In genomic region chr2:145759228-145759940, GRCh38 we compare ENCODE assay signal across 21 cellular contexts.
A peak's percentile ranks its signal among the peaks of the same experiment; 100 is the strongest.
DNase-seq lines count a peak whose midpoint lies in the region; ATAC-seq, FAIRE-seq and TF ChIP-seq lines count a peak whose summit lies in the region.
"Had no signal": no experiment of that assay in that cellular context is flagged by ENCODE, and none has a peak within 500 bp of the region (broad histone marks: within the 10 kb centered on the region; RNA-seq: fewer than 3 reads in every experiment).

No MANE protein-coding gene starts in this region.

- peak; percentile 51 to 66 for DNase-seq in SJSA1 (ENCODE audit: low read depth in 1 of 2, low spot score in 2 of 2)
- no peak for DNase-seq in epithelial cell of proximal tubule (ENCODE audit: low read depth)
- peak; percentile 21 for DNase-seq in neural progenitor cell (ENCODE audit: low spot score)
- DNase-seq in lower leg skin (ENCODE audit: low spot score in 2 of 2): no peak
- DNase-seq in SK-N-DZ (ENCODE audit: low spot score): no peak
- no peak for DNase-seq in kidney
- DNase-seq in midbrain (lab: John Stamatoyannopoulos, UW): no peak
- DNase-seq: CD4-positive, alpha-beta memory T cell; EL; GM23248; NCI-H1092 treated with DMSO at 0.1 percent for 48 hours; NCI-H1694; NCI-H345; Peyer's patch; Right ventricle myocardium superior had no signal

- no peak for FAIRE-seq in kidney (lab: Jason Lieb, UNC)
- FAIRE-seq: GM18507, GM19239 had no signal

- no peak overlapping the region for H3K4me3 Mint-ChIP-seq in neural progenitor cell
- H3K4me3 Mint-ChIP-seq: B cell; CD4-positive, alpha-beta memory T cell had no signal

- peaks cover 4% of the 10 kb centered on the region for H3K27me3 Mint-ChIP-seq in neural progenitor cell (ENCODE audit: insufficient read depth, low read depth)
- H3K27me3 Mint-ChIP-seq: B cell; CD4-positive, alpha-beta memory T cell had no signal

- H3K79me2 ChIP-seq in neural progenitor cell (ENCODE audit: low read depth): no peaks in the 10 kb centered on the region

- H3K36me3 ChIP-seq in SJSA1: no peaks in the 10 kb centered on the region
- no peaks in the 10 kb centered on the region for H3K36me3 ChIP-seq in neural progenitor cell
- H3K36me3 ChIP-seq in kidney (ENCODE audit: control insufficient read depth in 1 of 2, insufficient read depth in 2 of 2, low read length in 2 of 2): no peaks in the 10 kb centered on the region
- H3K36me3 ChIP-seq: Peyer's patch had no signal

- no peaks in the 10 kb centered on the region for H3K9me3 Mint-ChIP-seq in neural progenitor cell

- H3K4me3 ChIP-seq in SJSA1 (no peak overlapping the region), epithelial cell of proximal tubule (ENCODE audit: low read depth, low read length) (no peak overlapping the region), neural progenitor cell (no peak overlapping the region), lower leg skin (ENCODE audit: low read depth, poor library complexity, severe bottlenecking) (no peak overlapping the region), kidney (ENCODE audit: low read length in 2 of 2) (no peak overlapping the region)
- H3K4me3 ChIP-seq: GM23248, Peyer's patch had no signal

- no peak for TF ChIP-seq POLR2A in lower leg skin (IDR thresholded peaks at IDR 0.05)

- peak overlapping the region; percentile 26 for H2AFZ ChIP-seq in neural progenitor cell (replicated peaks)
- H2AFZ ChIP-seq: GM23248 had no signal

- H3F3A ChIP-seq in neural progenitor cell (ENCODE audit: low read depth): no peaks in the 10 kb centered on the region

- no peaks in the 10 kb centered on the region for H3K27me3 ChIP-seq in SJSA1 (replicated peaks)
- no peaks in the 10 kb centered on the region for H3K27me3 ChIP-seq in neural progenitor cell
- H3K27me3 ChIP-seq: Peyer's patch had no signal

- no peak overlapping the region for H3K9ac ChIP-seq in neural progenitor cell
- H3K9ac ChIP-seq in kidney (ENCODE audit: low read length in 2 of 2): no peak overlapping the region
- H3K9ac ChIP-seq: KMS-11 had no signal

- no peaks in the 10 kb centered on the region for H4K20me1 ChIP-seq in neural progenitor cell (ENCODE audit: low read depth)

- WGBS in lower leg skin, 2 donors: 52 to 83% methylated on average over 3 of the region's 3 CpGs

- H3K4me2 ChIP-seq in neural progenitor cell: no peak overlapping the region
- H3K4me2 ChIP-seq: KMS-11 had no signal

- no peak overlapping the region for H3K27ac Mint-ChIP-seq in neural progenitor cell
- H3K27ac Mint-ChIP-seq: B cell; CD4-positive, alpha-beta memory T cell had no signal

- peak; percentile 50 for ATAC-seq in GM18498 (IDR thresholded peaks at IDR 0.05; ENCODE audit: unreplicated experiment)

- H3K4me1 Mint-ChIP-seq in neural progenitor cell: peaks cover 6% of the 10 kb centered on the region
- H3K4me1 Mint-ChIP-seq: B cell; CD4-positive, alpha-beta memory T cell had no signal

- H3K9me3 ChIP-seq in SJSA1 (replicated peaks) (no peaks in the 10 kb centered on the region), neural progenitor cell (ENCODE audit: low read depth) (no peaks in the 10 kb centered on the region), kidney (ENCODE audit: control insufficient read depth in 1 of 2, low read length in 2 of 2) (no peaks in the 10 kb centered on the region)
- H3K9me3 ChIP-seq: Peyer's patch had no signal

- H3K4me1 ChIP-seq in SJSA1 (replicated peaks): peaks cover 40% of the 10 kb centered on the region
- peaks cover 22% of the 10 kb centered on the region for H3K4me1 ChIP-seq in neural progenitor cell
- no peaks in the 10 kb centered on the region for H3K4me1 ChIP-seq in kidney (ENCODE audit: control insufficient read depth in 1 of 2, insufficient read depth in 1 of 2, low read depth in 1 of 2, low read length in 2 of 2)
- H3K4me1 ChIP-seq: Peyer's patch had no signal

- no peaks in the 10 kb centered on the region for H3K36me3 Mint-ChIP-seq in neural progenitor cell
- H3K36me3 Mint-ChIP-seq: CD4-positive, alpha-beta memory T cell had no signal

- intact Hi-C loops in lower leg skin (cut with DNase I; ENCODE audit: low total_unique reads): no loop called here
- intact Hi-C loops in kidney (cut with DNase I): no loop called here

- peak overlapping the region; percentile 90 for H3K27ac ChIP-seq in SJSA1
- no peak overlapping the region for H3K27ac ChIP-seq in neural progenitor cell
- H3K27ac ChIP-seq in kidney (ENCODE audit: low read depth in 2 of 2, low read length in 2 of 2): no peak overlapping the region
- H3K27ac ChIP-seq: HL-60, KMS-11 had no signal

- peak; percentile 4 for TF ChIP-seq CTCF in epithelial cell of proximal tubule (conservative IDR thresholded peaks at IDR 0.05; ENCODE audit: low read depth, low read length)
- TF ChIP-seq CTCF in neural progenitor cell (IDR thresholded peaks at IDR 0.05): no peak
- no peak for TF ChIP-seq CTCF in lower leg skin (IDR thresholded peaks at IDR 0.05)
- no peak for TF ChIP-seq CTCF in kidney (IDR thresholded peaks at IDR 0.05; ENCODE audit: borderline replicate concordance, extremely low read depth, insufficient read depth)

Comparison
In these comparisons a context has a peak if more than half of its experiments do, and no peak if none do; other contexts are left out.
1. DNase-seq: peak in SJSA1 (2 of 2) and neural progenitor cell (single experiment); none in epithelial cell of proximal tubule (single experiment), lower leg skin (0 of 2), SK-N-DZ (single experiment), kidney (single experiment) and midbrain (single experiment).